Comparison of ENCODE assay signal across 1 cellular context in genomic region chr7:131100357-131101054, GRCh38.
A peak's percentile ranks its signal among the peaks of the same experiment; 100 is the strongest.
TF ChIP-seq lines count a peak whose summit lies in the region.

No MANE protein-coding gene starts in this region.

TF ChIP-seq in GM12878, 131 proteins besides CTCF, POLR2A, EP300 and RAD21 (continued from another document):
- TF ChIP-seq MEF2B (IDR thresholded peaks at IDR 0.05; ENCODE audit: partially characterized antibody, poor library complexity, severe bottlenecking) (peak; percentile 43), POLR2AphosphoS5 (IDR thresholded peaks at IDR 0.05; ENCODE audit: low read length) (0 out of 2 replicates have a peak, but pooled peaks have one; percentile 61), LARP7 (IDR thresholded peaks at IDR 0.05) (no peak), ZNF687 (IDR thresholded peaks at IDR 0.05) (0 out of 2 replicates have a peak, but pooled peaks have one; percentile 16), BHLHE40 (IDR thresholded peaks at IDR 0.05; ENCODE audit: borderline replicate concordance in 1 of 2, low read depth in 2 of 2, low read length in 1 of 2) (peak in 1 of 2 experiments; percentile 15; a peak in 1 of 4 replicates), SIN3A (IDR thresholded peaks at IDR 0.05; ENCODE audit: low read depth, low read length) (no peak), BMI1 (IDR thresholded peaks at IDR 0.05; ENCODE audit: borderline replicate concordance) (0 out of 2 replicates have a peak, but pooled peaks have one; percentile 47), POU2F2 (IDR thresholded peaks at IDR 0.05; ENCODE audit: borderline replicate concordance, low read depth, low read length) (no peak), USF1 (IDR thresholded peaks at IDR 0.05; ENCODE audit: borderline replicate concordance, extremely low read length, insufficient read depth, low read depth, low read length) (no peak), IKZF2 (IDR thresholded peaks at IDR 0.05) (0 out of 4 replicates have a peak, but pooled peaks of 1 of the 2 experiments have one; percentile 22), RUNX3 (IDR thresholded peaks at IDR 0.05; ENCODE audit: low read length) (peak; percentile 68), SMAD1 (IDR thresholded peaks at IDR 0.05; ENCODE audit: low read depth, partially characterized antibody) (peak; percentile 25), CHD2 (IDR thresholded peaks at IDR 0.05; ENCODE audit: borderline replicate concordance, low read depth, low read length) (peak; percentile 38; the same call in 1 of the 2 replicates), MTA2 (IDR thresholded peaks at IDR 0.05; ENCODE audit: low read depth) (peak; percentile 52; the same call in 1 of the 2 replicates), NR2C1 (IDR thresholded peaks at IDR 0.05) (no peak), TCF3 (IDR thresholded peaks at IDR 0.05; ENCODE audit: borderline replicate concordance, insufficient read depth, low read depth, low read length) (peak; percentile 40; the same call in 1 of the 2 replicates)
- TF ChIP-seq, protein P1, sequence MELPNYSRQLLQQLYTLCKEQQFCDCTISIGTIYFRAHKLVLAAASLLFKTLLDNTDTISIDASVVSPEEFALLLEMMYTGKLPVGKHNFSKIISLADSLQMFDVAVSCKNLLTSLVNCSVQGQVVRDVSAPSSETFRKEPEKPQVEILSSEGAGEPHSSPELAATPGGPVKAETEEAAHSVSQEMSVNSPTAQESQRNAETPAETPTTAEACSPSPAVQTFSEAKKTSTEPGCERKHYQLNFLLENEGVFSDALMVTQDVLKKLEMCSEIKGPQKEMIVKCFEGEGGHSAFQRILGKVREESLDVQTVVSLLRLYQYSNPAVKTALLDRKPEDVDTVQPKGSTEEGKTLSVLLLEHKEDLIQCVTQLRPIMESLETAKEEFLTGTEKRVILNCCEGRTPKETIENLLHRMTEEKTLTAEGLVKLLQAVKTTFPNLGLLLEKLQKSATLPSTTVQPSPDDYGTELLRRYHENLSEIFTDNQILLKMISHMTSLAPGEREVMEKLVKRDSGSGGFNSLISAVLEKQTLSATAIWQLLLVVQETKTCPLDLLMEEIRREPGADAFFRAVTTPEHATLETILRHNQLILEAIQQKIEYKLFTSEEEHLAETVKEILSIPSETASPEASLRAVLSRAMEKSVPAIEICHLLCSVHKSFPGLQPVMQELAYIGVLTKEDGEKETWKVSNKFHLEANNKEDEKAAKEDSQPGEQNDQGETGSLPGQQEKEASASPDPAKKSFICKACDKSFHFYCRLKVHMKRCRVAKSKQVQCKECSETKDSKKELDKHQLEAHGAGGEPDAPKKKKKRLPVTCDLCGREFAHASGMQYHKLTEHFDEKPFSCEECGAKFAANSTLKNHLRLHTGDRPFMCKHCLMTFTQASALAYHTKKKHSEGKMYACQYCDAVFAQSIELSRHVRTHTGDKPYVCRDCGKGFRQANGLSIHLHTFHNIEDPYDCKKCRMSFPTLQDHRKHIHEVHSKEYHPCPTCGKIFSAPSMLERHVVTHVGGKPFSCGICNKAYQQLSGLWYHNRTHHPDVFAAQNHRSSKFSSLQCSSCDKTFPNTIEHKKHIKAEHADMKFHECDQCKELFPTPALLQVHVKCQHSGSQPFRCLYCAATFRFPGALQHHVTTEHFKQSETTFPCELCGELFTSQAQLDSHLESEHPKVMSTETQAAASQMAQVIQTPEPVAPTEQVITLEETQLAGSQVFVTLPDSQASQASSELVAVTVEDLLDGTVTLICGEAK (IDR thresholded peaks at IDR 0.05; ENCODE audit: borderline replicate concordance): peak; percentile 31; the same call in 1 of the 2 replicates
TF ChIP-seq in GM12878: peak in this region for 16.
